14 cellular contexts compared by ENCODE assay signal in genomic region chr14:61350427-61350826, GRCh38. TPM values are rescaled to one million over a fixed set of nuclear protein-coding genes. Genes with fewer than 3 reads are reported as not detected.
A peak's percentile ranks its signal among the peaks of the same experiment; 100 is the strongest.
DNase-seq lines count a peak whose midpoint lies in the region; ATAC-seq and TF ChIP-seq lines count a peak whose summit lies in the region.
"Had no signal": no experiment of that assay in that cellular context is flagged by ENCODE, and none has a peak within 500 bp of the region (broad histone marks: within the 10 kb centered on the region; RNA-seq: fewer than 3 reads in every experiment).

No MANE protein-coding gene starts in this region.

- no peak overlapping the region for H3K4ac ChIP-seq in mesendoderm (ENCODE audit: low read depth, low read length)

- H3K27ac Mint-ChIP-seq in CD4-positive, CD25-positive, alpha-beta regulatory T cell, result peak overlapping the region; percentile 96 to 100 (median 98)
- peak overlapping the region; percentile 98 for H3K27ac Mint-ChIP-seq in activated CD4-positive, alpha-beta memory T cell treated with anti-CD3 and anti-CD28 coated beads for 36 hours
- H3K27ac Mint-ChIP-seq: WTC11 had no signal

- H3K27me3 ChIP-seq in CD4-positive, CD25-positive, alpha-beta regulatory T cell (ENCODE audit: control insufficient read depth, insufficient read depth, low read length), result no peaks in the 10 kb centered on the region
- H3K27me3 ChIP-seq in DND-41 (ENCODE audit: insufficient read depth, low read length, poor library complexity) (no peaks in the 10 kb centered on the region), mesendoderm (ENCODE audit: insufficient read depth, low read length, poor library complexity) (no peaks in the 10 kb centered on the region)
- H3K27me3 ChIP-seq: body of pancreas had no signal

- WGBS in mesendoderm (ENCODE audit: extremely low coverage, insufficient coverage, low lambda C conversion rate), result no CpG with 5 or more reads among the region's 3 CpGs

- H4K8ac ChIP-seq in mesendoderm (ENCODE audit: low read depth, low read length), result peak overlapping the region; percentile 0

- H2AK5ac ChIP-seq in mesendoderm (ENCODE audit: low read length), result no peak overlapping the region

- H2BK5ac ChIP-seq in mesendoderm (ENCODE audit: low read length), result no peak overlapping the region

- no peaks in the 10 kb centered on the region for H3K27me3 Mint-ChIP-seq in CD4-positive, CD25-positive, alpha-beta regulatory T cell
- H3K27me3 Mint-ChIP-seq in activated CD4-positive, alpha-beta memory T cell treated with anti-CD3 and anti-CD28 coated beads for 36 hours, result no peaks in the 10 kb centered on the region

- POLR2A ChIA-PET in activated CD4-positive, alpha-beta memory T cell treated with anti-CD3 and anti-CD28 coated beads for 36 hours (lab: Charles Lee), result interaction anchor here (1.2 to 11.6 kb wide), 8 partner anchors 9 to 69 kb away, joined by 3 to 216 read pairs (median 6); no protein-coding TSS in a partner anchor

- H3K56ac ChIP-seq in mesendoderm (ENCODE audit: low read length), result no peak overlapping the region

- H2BK120ac ChIP-seq in mesendoderm (ENCODE audit: low read depth, low read length), result no peak overlapping the region

- H3K79me2 ChIP-seq in DND-41 (ENCODE audit: insufficient read depth, low read length), result peaks cover 100% of the 10 kb centered on the region
- no peaks in the 10 kb centered on the region for H3K79me2 ChIP-seq in mesendoderm (ENCODE audit: control insufficient read depth, insufficient read depth, low read length)

- H2AFZ ChIP-seq in DND-41 (ENCODE audit: low read depth, low read length), result no peak overlapping the region

- H3K9me3 ChIP-seq in CD4-positive, CD25-positive, alpha-beta regulatory T cell (ENCODE audit: control insufficient read depth in 2 of 2, low read length in 2 of 2), result no peaks in the 10 kb centered on the region
- no peaks in the 10 kb centered on the region for H3K9me3 ChIP-seq in DND-41 (ENCODE audit: insufficient read depth, low read length, severe bottlenecking)
- H3K9me3 ChIP-seq: body of pancreas, psoas muscle had no signal

- peak overlapping the region; percentile 75 for H3K4me3 ChIP-seq in CD4-positive, CD25-positive, alpha-beta regulatory T cell (ENCODE audit: low read depth, low read length)
- no peak overlapping the region for H3K4me3 ChIP-seq in DND-41 (ENCODE audit: low read depth in 1 of 2, low read length in 2 of 2)
- H3K4me3 ChIP-seq in mesendoderm (ENCODE audit: low read length), result no peak overlapping the region
- H3K4me3 ChIP-seq: body of pancreas, psoas muscle had no signal

- H3K18ac ChIP-seq in mesendoderm (ENCODE audit: low read length), result no peak overlapping the region

- no peak overlapping the region for H3K23ac ChIP-seq in mesendoderm (ENCODE audit: low read length)

- peak in 1 of 3 donors; percentile 86 for DNase-seq in CD4-positive, CD25-positive, alpha-beta regulatory T cell
- no peak for DNase-seq in DND-41
- DNase-seq in activated CD4-positive, alpha-beta memory T cell treated with anti-CD3 and anti-CD28 coated beads for 36 hours, result peak; percentile 74
- DNase-seq in mesendoderm, result no peak
- DNase-seq in COLO829 (ENCODE audit: low spot score), result no peak
- no peak for DNase-seq in Right ventricle myocardium superior
- DNase-seq: body of pancreas, IMR-90, mammary epithelial cell, NCI-H774, psoas muscle had no signal

- no peak overlapping the region for H3K9ac ChIP-seq in DND-41 (ENCODE audit: low read depth, low read length)
- no peak overlapping the region for H3K9ac ChIP-seq in mesendoderm (ENCODE audit: low read length)

- H3K4me3 Mint-ChIP-seq in CD4-positive, CD25-positive, alpha-beta regulatory T cell, result peak overlapping the region; percentile 71 to 89 (median 82)
- peak overlapping the region; percentile 52 for H3K4me3 Mint-ChIP-seq in activated CD4-positive, alpha-beta memory T cell treated with anti-CD3 and anti-CD28 coated beads for 36 hours
- H3K4me3 Mint-ChIP-seq: WTC11 had no signal

- intact Hi-C loops in activated CD4-positive, alpha-beta memory T cell treated with anti-CD3 and anti-CD28 coated beads for 36 hours (cut with micrococcal nuclease), result loop anchor here (1.0 kb wide), 1 partner anchor 22 kb away; no protein-coding TSS in a partner anchor
- intact Hi-C loops in Right ventricle myocardium superior (cut with DNase I), result no loop called here

- no peak overlapping the region for H2BK15ac ChIP-seq in mesendoderm (replicated peaks; ENCODE audit: low read depth)

- H4K20me1 ChIP-seq in DND-41 (ENCODE audit: insufficient read depth, low read length), result peaks cover 55% of the 10 kb centered on the region; the same call in 1 of the 2 replicates

- peaks cover 98% of the 10 kb centered on the region for H3K4me1 ChIP-seq in CD4-positive, CD25-positive, alpha-beta regulatory T cell (ENCODE audit: control insufficient read depth, insufficient read depth, low read length, poor library complexity, severe bottlenecking)
- H3K4me1 ChIP-seq in DND-41 (ENCODE audit: insufficient read depth, low read length), result peaks cover 34% of the 10 kb centered on the region
- no peaks in the 10 kb centered on the region for H3K4me1 ChIP-seq in mesendoderm (ENCODE audit: control insufficient read depth, low read depth, low read length)
- H3K4me1 ChIP-seq: body of pancreas had no signal

- peaks cover 62 to 98% (median 82%) of the 10 kb centered on the region in 4 donors for H3K4me1 Mint-ChIP-seq in CD4-positive, CD25-positive, alpha-beta regulatory T cell
- peaks cover 91% of the 10 kb centered on the region for H3K4me1 Mint-ChIP-seq in activated CD4-positive, alpha-beta memory T cell treated with anti-CD3 and anti-CD28 coated beads for 36 hours (ENCODE audit: low read depth)

- no peaks in the 10 kb centered on the region for H3K79me1 ChIP-seq in mesendoderm (ENCODE audit: low read length)

- ATAC-seq in CD4-positive, CD25-positive, alpha-beta regulatory T cell (ENCODE audit: low read depth in 2 of 2), result peak; percentile 59 to 63
- ATAC-seq in DND-41 (ENCODE audit: insufficient read depth, low read depth) (peak; percentile 31; the same call in 2 of the 3 replicates), Right ventricle myocardium superior (ENCODE audit: poor library complexity) (no peak), HG02870 (IDR thresholded peaks at IDR 0.05; ENCODE audit: unreplicated experiment) (no peak)
- ATAC-seq: body of pancreas, psoas muscle, WTC11 had no signal

- H3K36me3 Mint-ChIP-seq in CD4-positive, CD25-positive, alpha-beta regulatory T cell, result peaks cover 13% of the 10 kb centered on the region
- peaks cover 20% of the 10 kb centered on the region for H3K36me3 Mint-ChIP-seq in activated CD4-positive, alpha-beta memory T cell treated with anti-CD3 and anti-CD28 coated beads for 36 hours
- H3K36me3 Mint-ChIP-seq: WTC11 had no signal

- H3K4me2 ChIP-seq in DND-41 (ENCODE audit: insufficient read depth, low read length) (no peak overlapping the region), mesendoderm (ENCODE audit: low read length) (no peak overlapping the region)

- no peak overlapping the region for H4K5ac ChIP-seq in mesendoderm (ENCODE audit: low read length)

- H3K9me3 Mint-ChIP-seq in CD4-positive, CD25-positive, alpha-beta regulatory T cell, result no peaks in the 10 kb centered on the region
- H3K9me3 Mint-ChIP-seq in activated CD4-positive, alpha-beta memory T cell treated with anti-CD3 and anti-CD28 coated beads for 36 hours, result peaks cover 8% of the 10 kb centered on the region
- H3K9me3 Mint-ChIP-seq: WTC11 had no signal

- H3K36me3 ChIP-seq in CD4-positive, CD25-positive, alpha-beta regulatory T cell (ENCODE audit: control insufficient read depth, insufficient read depth, low read length), result no peaks in the 10 kb centered on the region
- H3K36me3 ChIP-seq in DND-41 (ENCODE audit: insufficient read depth, low read length), result no peaks in the 10 kb centered on the region; the same call in 1 of the 2 replicates
- no peaks in the 10 kb centered on the region for H3K36me3 ChIP-seq in mesendoderm (ENCODE audit: control insufficient read depth, insufficient read depth, low read length)

- TF ChIP-seq CTCF in DND-41 (IDR thresholded peaks at IDR 0.05; ENCODE audit: borderline replicate concordance, extremely low read depth, low read length, poor library complexity, severe bottlenecking), result no peak

- peak overlapping the region; percentile 62 for H3K27ac ChIP-seq in CD4-positive, CD25-positive, alpha-beta regulatory T cell (ENCODE audit: insufficient read depth, low read length, poor library complexity, severe bottlenecking)
- no peak overlapping the region for H3K27ac ChIP-seq in DND-41 (ENCODE audit: low read length)
- no peak overlapping the region for H3K27ac ChIP-seq in mesendoderm (ENCODE audit: low read depth, low read length)
- H3K27ac ChIP-seq: body of pancreas, C4-2B, psoas muscle had no signal

- CTCF ChIA-PET in activated CD4-positive, alpha-beta memory T cell treated with anti-CD3 and anti-CD28 coated beads for 36 hours (lab: Charles Lee), result interaction anchor here (0.6 to 2.0 kb wide), 5 partner anchors 19 to 487 kb away, joined by 3 to 4 read pairs (median 4); partner anchors contain the start of gene PRKCH

RNA-seq across cellular contexts. Expression of gene PRKCH, which starts 29.0 kb away (rescaled TPM):
- 457 TPM for total RNA-seq in CD4-positive, CD25-positive, alpha-beta regulatory T cell
- 100 to 1,000 TPM; 194 to 221 (median 199) TPM for polyA plus RNA-seq in CD4-positive, CD25-positive, alpha-beta regulatory T cell
- 100 to 1,000 TPM; 142 to 147 TPM for total RNA-seq in activated CD4-positive, alpha-beta memory T cell treated with anti-CD3 and anti-CD28 coated beads for 36 hours
- polyA plus RNA-seq in mesendoderm (2013, experiment 1 of 2), result 9.3 TPM
- 7.0 TPM for polyA plus RNA-seq in mesendoderm (2013, experiment 2 of 2)
- total RNA-seq in Right ventricle myocardium superior, result 14.5 TPM

Comparison
In these comparisons a context has a peak if more than half of its experiments do, and no peak if none do; other contexts are left out.
1. ATAC-seq: peak in CD4-positive, CD25-positive, alpha-beta regulatory T cell (2 of 2) and DND-41 (single experiment); none in Right ventricle myocardium superior (single experiment) and HG02870 (single experiment).